In genomic region chr3:149613988-149614387, GRCh38 we compare ENCODE assay signal across 26 cellular contexts.
"Had no signal": no experiment of that assay in that cellular context is flagged by ENCODE, and none has a peak within 500 bp of the region (broad histone marks: within the 10 kb centered on the region; RNA-seq: fewer than 3 reads in every experiment).

No MANE protein-coding gene starts in this region.

- DNase-seq: activated CD4-positive, alpha-beta T cell treated with anti-CD3 and anti-CD28 coated beads for 1 hour; activated CD4-positive, alpha-beta T cell treated with anti-CD3 and anti-CD28 coated beads, Interleukin-2, amount 50 U/mL, for 1 hour; activated CD8-positive, alpha-beta T cell treated with anti-CD3 and anti-CD28 coated beads for 36 hours; activated naive CD8-positive, alpha-beta T cell treated with anti-CD3 and anti-CD28 coated beads, Interleukin-2, amount 50 U/mL, for 24 hours; activated T-cell treated with anti-CD3 and anti-CD28 coated beads, Interleukin-2, amount 50 U/mL, for 48 hours; amygdala; central memory CD4-positive, alpha-beta T cell; effector CD4-positive, alpha-beta T cell; head of caudate nucleus; hippocampal formation; left cardiac atrium; midbrain; natural killer cell; occipital lobe; stimulated activated CD4-positive, alpha-beta T cell treated with anti-CD3 and anti-CD28 coated beads, Interleukin-2, amount 100 ng/mL, for 48 hours; stimulated activated naive CD8-positive, alpha-beta T cell treated with anti-CD3 and anti-CD28 coated beads, Interleukin-15, Interleukin-2, amounts not matched to agents 100 U/mL and 50 U/mL, for 24 hours; SW 1271; T-helper 9 cell; testis; uterus had no signal

- ATAC-seq: activated CD8-positive, alpha-beta T cell treated with anti-CD3 and anti-CD28 coated beads for 36 hours; activated naive CD8-positive, alpha-beta T cell treated with anti-CD3 and anti-CD28 coated beads, Interleukin-2, amount 50 U/mL, for 24 hours; left cardiac atrium; natural killer cell; stimulated activated naive CD8-positive, alpha-beta T cell treated with anti-CD3 and anti-CD28 coated beads, Interleukin-15, Interleukin-2, amounts not matched to agents 100 U/mL and 50 U/mL, for 24 hours; WTC11 had no signal

- H2AFZ ChIP-seq: neural progenitor cell had no signal

- H3K4me2 ChIP-seq: neural progenitor cell had no signal

- H3K9me3 ChIP-seq: breast epithelium, right atrium auricular region, testis, uterus had no signal

- H3K4me3 ChIP-seq: breast epithelium, neural progenitor cell, right atrium auricular region, testis, uterus had no signal

- H3K9ac ChIP-seq: neural progenitor cell had no signal

- H3K36me3 ChIP-seq: breast epithelium, neural progenitor cell, right atrium auricular region, uterus had no signal

- FAIRE-seq: keratinocyte, TTC549 had no signal

- H3K27me3 ChIP-seq: breast epithelium, neural progenitor cell, right atrium auricular region, testis, uterus had no signal

- H3K27ac ChIP-seq: neural progenitor cell, testis had no signal
